Comparison of ENCODE assay signal across 11 cellular contexts in genomic region chr20:59027746-59028320, GRCh38. TPM values are rescaled to one million over a fixed set of nuclear protein-coding genes. Genes with fewer than 3 reads are reported as not detected.
DNase-seq lines count a peak whose midpoint lies in the region; ATAC-seq and TF ChIP-seq lines count a peak whose summit lies in the region.
"Had no signal": no experiment of that assay in that cellular context is flagged by ENCODE, and none has a peak within 500 bp of the region (broad histone marks: within the 10 kb centered on the region; RNA-seq: fewer than 3 reads in every experiment).

No MANE protein-coding gene starts in this region.

- peaks cover 12% of the 10 kb centered on the region for H3K36me3 Mint-ChIP-seq in T-helper 17 cell (ENCODE audit: low read depth)

- ATAC-seq in T-helper 17 cell (no peak), GM18520 (IDR thresholded peaks at IDR 0.05; ENCODE audit: unreplicated experiment) (no peak)
- ATAC-seq: psoas muscle, WTC11 had no signal

- H3K4me3 Mint-ChIP-seq in T-helper 17 cell = peak overlapping the region; percentile 73
- H3K4me3 Mint-ChIP-seq: WTC11 had no signal

- TF ChIP-seq POLR2A in lower leg skin (IDR thresholded peaks at IDR 0.05) = no peak

- intact Hi-C loops in lower leg skin (cut with DNase I; ENCODE audit: low total_unique reads) (no loop called here), head of caudate nucleus (cut with DNase I) (no loop called here)

- H3K4me1 Mint-ChIP-seq in T-helper 17 cell = peaks cover 55% of the 10 kb centered on the region

- 81 to 83% methylated on average over 8 of the region's 8 CpGs for WGBS in lower leg skin, 2 donors

- no peak for TF ChIP-seq CTCF in lower leg skin (IDR thresholded peaks at IDR 0.05)

- no peak overlapping the region for H3K4me3 ChIP-seq in lower leg skin (ENCODE audit: low read depth, poor library complexity, severe bottlenecking)
- H3K4me3 ChIP-seq: psoas muscle, uterus had no signal

- no peaks in the 10 kb centered on the region for H3K9me3 ChIP-seq in T-helper 17 cell (ENCODE audit: control insufficient read depth, low read length, poor library complexity, severe bottlenecking)
- H3K9me3 ChIP-seq: psoas muscle, uterus had no signal

- H3K27me3 Mint-ChIP-seq in T-helper 17 cell = no peaks in the 10 kb centered on the region

- DNase-seq in Daoy (ENCODE audit: low read depth) (peak; percentile 70), T-helper 17 cell (no peak), iris pigment epithelial cell (ENCODE audit: low read depth) (peak; percentile 81), lower leg skin (ENCODE audit: low spot score in 2 of 2) (no peak), head of caudate nucleus (no peak)
- DNase-seq: activated naive CD4-positive, alpha-beta T cell; COR-L47; psoas muscle; uterus had no signal

- H3K27ac Mint-ChIP-seq in T-helper 17 cell = peak overlapping the region; percentile 89
- H3K27ac Mint-ChIP-seq: WTC11 had no signal

RNA-seq across cellular contexts. Expression of gene ATP5F1E, which starts 4.3 kb away (rescaled TPM):
- 26.1 and 44.4 TPM in 2 replicates for total RNA-seq in Daoy (2014; rRNA removed; shearing (Covaris generic))
- total RNA-seq in T-helper 17 cell (10 to 100 TPM; 57.8 to 84.0 TPM), lower leg skin (10 to 100 TPM in 3 of 4 donors, 1 to 10 TPM in 1; 9.9 to 21.1 (median 15.2) TPM)

RNA-seq across cellular contexts. Expression of gene TUBB1, which starts 8.6 kb away (rescaled TPM):
- total RNA-seq in Daoy (2014; rRNA removed; shearing (Covaris generic)) = not detected in 2 replicates
- 100 to 1,000 TPM in 1 of 2 donors, 10 to 100 TPM in 1; 14.0 to 483 TPM for total RNA-seq in T-helper 17 cell
- total RNA-seq in lower leg skin = under 1 TPM in 1 of 4 donors, not detected in 3; 0.04 TPM
- total RNA-seq: WTC11 had no signal

RNA-seq across cellular contexts. Expression of gene PRELID3B, which starts 14.8 kb away (rescaled TPM):
- 85.1 and 128 TPM in 2 replicates for total RNA-seq in Daoy (2014; rRNA removed; shearing (Covaris generic))
- total RNA-seq in T-helper 17 cell (10 to 100 TPM; 53.8 to 72.6 TPM), lower leg skin (10 to 100 TPM; 38.3 to 50.8 (median 49.1) TPM)

RNA-seq across cellular contexts. Expression of gene CTSZ, which starts 20.8 kb away (rescaled TPM):
- 82.4 and 127 TPM in 2 replicates for total RNA-seq in Daoy (2014; rRNA removed; shearing (Covaris generic))
- total RNA-seq in T-helper 17 cell = 10 to 100 TPM; 27.4 to 30.1 TPM
- total RNA-seq in lower leg skin = 10 to 100 TPM; 30.1 to 64.1 (median 40.0) TPM

RNA-seq across cellular contexts. Expression of gene NELFCD, which starts 46.8 kb away (rescaled TPM):
- 33.6 and 40.3 TPM in 2 replicates for total RNA-seq in Daoy (2014; rRNA removed; shearing (Covaris generic))
- total RNA-seq in T-helper 17 cell = 10 to 100 TPM; 71.0 to 82.3 TPM
- 10 to 100 TPM; 36.9 to 53.8 (median 44.6) TPM for total RNA-seq in lower leg skin

Comparison
In these comparisons a context has a peak if more than half of its experiments do, and no peak if none do; other contexts are left out.
1. DNase-seq: peak in Daoy (single experiment) and iris pigment epithelial cell (single experiment); none in T-helper 17 cell (0 of 3), lower leg skin (0 of 2) and head of caudate nucleus (0 of 42).
2. RNA of gene TUBB1, which starts 8.6 kb away (total RNA-seq): 14.0 to 483 TPM in T-helper 17 cell; not detected in Daoy and 0.04 TPM in lower leg skin; every median in the first group is over 10 times any median in the second.